Comparison of ENCODE assay signal across 2 cellular contexts in genomic region chr15:90904746-90905145, GRCh38.
TF ChIP-seq lines count a peak whose summit lies in the region.

No MANE protein-coding gene starts in this region.

TF ChIP-seq in HEK293, 187 proteins besides CTCF, POLR2A, EP300 and RAD21:
- TF ChIP-seq ZBTB17 (tag by site-specific recombination; IDR thresholded peaks at IDR 0.05): peak; percentile 95
- TF ChIP-seq ZBTB48 (tag by site-specific recombination; IDR thresholded peaks at IDR 0.05): no peak

TF ChIP-seq in K562, 482 proteins besides CTCF, POLR2A, EP300 and RAD21:
- TF ChIP-seq ZBTB17 (CRISPR knock-in tag; IDR thresholded peaks at IDR 0.05): peak; percentile 80
- TF ChIP-seq ARID4B (CRISPR knock-in tag; IDR thresholded peaks at IDR 0.05): 0 out of 2 replicates have a peak, but pooled peaks have one; percentile 33
- TF ChIP-seq USF2 (CRISPR knock-in tag; IDR thresholded peaks at IDR 0.05): no peak
- 0 out of 2 replicates have a peak, but pooled peaks have one; percentile 41 for TF ChIP-seq SP1 (CRISPR knock-in tag; IDR thresholded peaks at IDR 0.05)
- peak in 1 of 2 experiments; percentile 78; a peak in 2 of 4 replicates for TF ChIP-seq MLLT1 (IDR thresholded peaks at IDR 0.05)
